In the genomic region with DNA sequence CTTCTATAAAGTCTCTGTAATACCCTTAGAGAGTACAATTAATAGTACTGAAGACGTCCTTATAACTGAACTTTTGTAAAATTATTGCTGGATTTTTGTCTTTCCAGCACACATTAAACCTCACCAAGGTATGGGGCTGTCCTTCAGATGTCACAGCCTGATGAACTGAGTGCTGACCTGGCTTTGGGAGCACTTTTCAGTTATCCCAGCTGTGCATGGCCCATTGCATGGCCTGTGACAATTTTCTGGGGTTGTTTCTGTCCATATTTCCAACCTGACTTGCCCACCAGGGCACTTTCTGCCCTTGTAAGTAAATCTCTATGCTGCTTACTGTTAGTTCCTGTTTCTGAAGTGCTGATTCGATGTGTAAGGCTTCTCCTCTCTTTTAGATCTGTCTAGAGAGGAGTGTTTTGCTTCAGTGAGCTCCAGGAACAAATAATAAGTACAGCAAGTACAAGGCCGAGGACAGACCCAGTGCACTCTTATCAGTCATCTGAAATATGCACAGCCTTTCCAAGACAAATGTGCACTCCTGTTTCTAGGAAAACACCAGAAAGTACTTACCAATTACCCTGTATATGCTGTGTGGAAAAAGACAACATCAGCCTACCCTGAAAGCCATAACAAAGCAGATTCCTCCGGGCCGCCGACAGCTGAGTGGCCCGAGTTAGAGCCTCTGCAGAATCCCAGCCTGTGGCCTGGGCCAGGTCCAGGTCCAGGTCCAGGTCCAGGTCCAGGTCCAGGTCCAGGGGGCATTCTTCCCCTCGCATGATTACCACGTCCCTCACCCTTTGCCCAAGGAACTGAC, we compare ENCODE assay signal across 11 cellular contexts.
DNase-seq lines count a peak whose midpoint lies in the region; ATAC-seq, FAIRE-seq and TF ChIP-seq lines count a peak whose summit lies in the region.
"Had no signal": no experiment of that assay in that cellular context is flagged by ENCODE, and none has a peak within 500 bp of the region (broad histone marks: within the 10 kb centered on the region; RNA-seq: fewer than 3 reads in every experiment).

No MANE protein-coding gene starts in this region.

- H3K27me3 ChIP-seq in aorta (ENCODE audit: control insufficient read depth in 1 of 2, insufficient read depth in 2 of 2, low read length in 1 of 2), result no peaks in the 10 kb centered on the region

- H3K4me3 Mint-ChIP-seq in nephron progenitor cell, result no peak overlapping the region

- DNase-seq in Right ventricle myocardium inferior (ENCODE audit: missing footprints) (no peak), cardiac septum (ENCODE audit: low spot score) (no peak), germinal center (ENCODE audit: low spot score) (peak; percentile 22), nephron progenitor cell (no peak), aorta (no peak), NCI-H526 (lab: John Stamatoyannopoulos, UW) (no peak), A172 (ENCODE audit: low spot score) (no peak), urothelium cell line (ENCODE audit: low spot score) (no peak)
- DNase-seq: GOT3, NCI-H526 treated with DMSO at 0.1 percent for 48 hours had no signal

- H3K4me3 ChIP-seq in aorta (ENCODE audit: low read length in 2 of 2), result no peak overlapping the region
- H3K4me3 ChIP-seq: A549 had no signal

- H3K27ac ChIP-seq in aorta (ENCODE audit: low read depth in 1 of 2, low read length in 2 of 2), result peak overlapping the region; percentile 50 to 91

- WGBS in aorta, 2 donors, result 10 to 11% methylated on average over 9 of the region's 9 CpGs

- ATAC-seq in Right ventricle myocardium inferior (peak; percentile 85), aorta (ENCODE audit: low FRiP score) (peak; percentile 88)
- ATAC-seq: A549 had no signal

- H3K9me3 Mint-ChIP-seq in nephron progenitor cell, result peaks cover 5% of the 10 kb centered on the region

- H3K27me3 Mint-ChIP-seq in nephron progenitor cell (ENCODE audit: low read depth, poor library complexity), result no peaks in the 10 kb centered on the region

- FAIRE-seq in urothelium cell line (lab: Jason Lieb, UNC), result no peak
- FAIRE-seq: A549 had no signal

- no peak for TF ChIP-seq CTCF in nephron progenitor cell (IDR thresholded peaks at IDR 0.05)

- peaks cover 2 to 8% of the 10 kb centered on the region in 2 donors for H3K4me1 ChIP-seq in aorta (ENCODE audit: control insufficient read depth in 1 of 2, insufficient read depth in 2 of 2, low read length in 2 of 2)
- H3K4me1 ChIP-seq: A549 had no signal

- no peaks in the 10 kb centered on the region for H3K9me3 ChIP-seq in aorta (ENCODE audit: control insufficient read depth, low read length)
- H3K9me3 ChIP-seq: A549 had no signal

- no peaks in the 10 kb centered on the region for H3K36me3 ChIP-seq in aorta (ENCODE audit: control insufficient read depth in 1 of 2, insufficient read depth in 2 of 2, low read length in 1 of 2)

- H3K4me1 Mint-ChIP-seq in nephron progenitor cell, result peaks cover 51% of the 10 kb centered on the region

- peak overlapping the region; percentile 31 for H3K27ac Mint-ChIP-seq in nephron progenitor cell

- intact Hi-C loops in Right ventricle myocardium inferior (cut with DNase I), result no loop called here
- intact Hi-C loops in cardiac septum (cut with DNase I), result no loop called here
- intact Hi-C loops in aorta (cut with DNase I), result loop anchor here (5.0 kb wide), 2 partner anchors 56 to 121 kb away; a partner anchor contains a TSS

- H3K36me3 Mint-ChIP-seq in nephron progenitor cell (ENCODE audit: low read depth), result peaks cover 38% of the 10 kb centered on the region

Comparison
In these comparisons a context has a peak if more than half of its experiments do, and no peak if none do; other contexts are left out.
1. intact Hi-C loops: an anchor here in aorta (5.0 kb wide); none called in Right ventricle myocardium inferior and cardiac septum.